ENCODE assay signal across 24 cellular contexts in the genomic region with DNA sequence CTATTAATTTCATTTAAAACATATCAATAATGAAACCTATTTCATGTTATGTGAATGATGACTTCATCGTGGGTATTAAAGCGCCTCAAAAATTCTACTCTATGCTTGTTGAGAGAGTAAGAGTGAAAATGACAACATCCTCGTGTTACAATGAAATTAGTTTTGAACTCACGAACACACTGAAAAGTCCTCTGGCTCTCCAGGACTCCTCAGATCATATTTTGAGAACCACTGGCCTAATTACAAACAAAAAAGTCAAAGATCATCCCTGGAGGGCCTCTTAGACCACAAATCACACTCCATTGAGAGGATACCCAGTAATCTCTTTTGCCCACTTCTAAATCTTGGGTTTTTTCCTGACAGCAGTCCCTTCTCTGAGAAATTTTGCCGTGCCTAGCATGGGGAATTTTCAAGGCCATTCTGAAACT. TPM values are rescaled to one million over a fixed set of nuclear protein-coding genes. Genes with fewer than 3 reads are reported as not detected.
DNase-seq lines count a peak whose midpoint lies in the region; ATAC-seq and TF ChIP-seq lines count a peak whose summit lies in the region.
"Had no signal": no experiment of that assay in that cellular context is flagged by ENCODE, and none has a peak within 500 bp of the region (broad histone marks: within the 10 kb centered on the region; RNA-seq: fewer than 3 reads in every experiment).

No MANE protein-coding gene starts in this region.

- ATAC-seq in GM21367 (IDR thresholded peaks at IDR 0.05; ENCODE audit: unreplicated experiment) = peak; percentile 46
- ATAC-seq in HG03565 (IDR thresholded peaks at IDR 0.05; ENCODE audit: unreplicated experiment) = peak; percentile 61
- ATAC-seq in stimulated activated effector memory CD8-positive, alpha-beta T cell treated with anti-CD3 and anti-CD28 coated beads, Interleukin-12 subunit alpha, Interleukin-12 subunit beta, amount 100 ng/mL, for 72 hours = peak; percentile 49
- ATAC-seq: Right ventricle myocardium inferior; stimulated activated naive CD8-positive, alpha-beta T cell treated with anti-CD3 and anti-CD28 coated beads, Interleukin-15, amount 100 ng/mL, for 72 hours had no signal

- no peaks in the 10 kb centered on the region for H3K27me3 ChIP-seq in dorsolateral prefrontal cortex
- H3K27me3 ChIP-seq: cardiac muscle cell had no signal

- no peaks in the 10 kb centered on the region for H3K9me3 Mint-ChIP-seq in activated T-cell treated with anti-CD3 and anti-CD28 coated beads, Interleukin-2, amount 50 U/mL, for 24 hours
- no peaks in the 10 kb centered on the region for H3K9me3 Mint-ChIP-seq in stimulated activated effector memory CD8-positive, alpha-beta T cell treated with anti-CD3 and anti-CD28 coated beads, Interleukin-12 subunit alpha, Interleukin-12 subunit beta, amount 100 ng/mL, for 72 hours
- no peaks in the 10 kb centered on the region for H3K9me3 Mint-ChIP-seq in activated CD4-positive, alpha-beta memory T cell treated with anti-CD3 and anti-CD28 coated beads, Interleukin-2, amount 10 ng/mL, durations not matched to agents 7 days and 5 days
- H3K9me3 Mint-ChIP-seq: activated CD4-positive, alpha-beta memory T cell treated with anti-CD3 and anti-CD28 coated beads for 36 hours; CD8-positive, alpha-beta memory T cell; stimulated activated naive CD8-positive, alpha-beta T cell treated with anti-CD3 and anti-CD28 coated beads, Interleukin-15, amount 100 ng/mL, for 72 hours; type B pancreatic cell had no signal

- no peak for DNase-seq in activated T-cell treated with anti-CD3 and anti-CD28 coated beads, Interleukin-2, amount 50 U/mL, for 24 hours
- DNase-seq in activated T-cell treated with anti-CD3 and anti-CD28 coated beads, Interleukin-2, amount 50 U/mL, for 48 hours = no peak
- no peak for DNase-seq in stimulated activated effector memory CD8-positive, alpha-beta T cell treated with anti-CD3 and anti-CD28 coated beads, Interleukin-12 subunit alpha, Interleukin-12 subunit beta, amount 100 ng/mL, for 72 hours (ENCODE audit: low spot score in 2 of 2)
- no peak for DNase-seq in activated CD4-positive, alpha-beta memory T cell treated with anti-CD3 and anti-CD28 coated beads, Interleukin-2, amount 10 ng/mL, durations not matched to agents 7 days and 5 days
- no peak for DNase-seq in stimulated activated naive CD4-positive, alpha-beta T cell treated with Interleukin-2 at 50 U/mL for 16 hours (lab: John Stamatoyannopoulos, UW)
- no peak for DNase-seq in dorsolateral prefrontal cortex
- DNase-seq: activated CD4-positive, alpha-beta memory T cell treated with anti-CD3 and anti-CD28 coated beads for 36 hours; activated CD4-positive, CD25-positive, alpha-beta regulatory T cell; activated naive CD4-positive, alpha-beta T cell treated with Interleukin-2 at 50 U/mL for 16 hours; CD8-positive, alpha-beta memory T cell; GDM1; kidney glomerular epithelial cell; NCI-H1694; NCI-H2171 treated with DMSO at 0.1 percent for 48 hours; small intestine; stimulated activated CD4-positive, alpha-beta T cell treated with anti-CD3 and anti-CD28 coated beads, Interleukin-2, amount 100 ng/mL, for 48 hours; stimulated activated naive CD8-positive, alpha-beta T cell treated with anti-CD3 and anti-CD28 coated beads, Interleukin-15, amount 100 ng/mL, for 72 hours had no signal

- POLR2A ChIA-PET in activated CD4-positive, alpha-beta memory T cell treated with anti-CD3 and anti-CD28 coated beads, Interleukin-2, amount 10 ng/mL, durations not matched to agents 7 days and 5 days (lab: Charles Lee) = no interaction called here

- H3K27ac Mint-ChIP-seq in activated T-cell treated with anti-CD3 and anti-CD28 coated beads, Interleukin-2, amount 50 U/mL, for 24 hours = peak overlapping the region; percentile 55
- H3K27ac Mint-ChIP-seq in stimulated activated effector memory CD8-positive, alpha-beta T cell treated with anti-CD3 and anti-CD28 coated beads, Interleukin-12 subunit alpha, Interleukin-12 subunit beta, amount 100 ng/mL, for 72 hours = no peak overlapping the region
- no peak overlapping the region for H3K27ac Mint-ChIP-seq in activated CD4-positive, alpha-beta memory T cell treated with anti-CD3 and anti-CD28 coated beads, Interleukin-2, amount 10 ng/mL, durations not matched to agents 7 days and 5 days
- H3K27ac Mint-ChIP-seq: activated CD4-positive, alpha-beta memory T cell treated with anti-CD3 and anti-CD28 coated beads for 36 hours; CD8-positive, alpha-beta memory T cell; stimulated activated naive CD8-positive, alpha-beta T cell treated with anti-CD3 and anti-CD28 coated beads, Interleukin-15, amount 100 ng/mL, for 72 hours; type B pancreatic cell had no signal

- intact Hi-C loops in dorsolateral prefrontal cortex (cut with DNase I) = no loop called here

- H3K4me3 ChIP-seq in dorsolateral prefrontal cortex = no peak overlapping the region
- H3K4me3 ChIP-seq: cardiac muscle cell had no signal

- TF ChIP-seq CTCF in dorsolateral prefrontal cortex (IDR thresholded peaks at IDR 0.05 in 54 of 56, conservative IDR thresholded peaks at IDR 0.05 in 2 of 56; ENCODE audit: low read depth in 1 of 56, partially characterized antibody in 56 of 56) = no peak

- no peak overlapping the region for H3K4me3 Mint-ChIP-seq in activated T-cell treated with anti-CD3 and anti-CD28 coated beads, Interleukin-2, amount 50 U/mL, for 24 hours
- no peak overlapping the region for H3K4me3 Mint-ChIP-seq in stimulated activated effector memory CD8-positive, alpha-beta T cell treated with anti-CD3 and anti-CD28 coated beads, Interleukin-12 subunit alpha, Interleukin-12 subunit beta, amount 100 ng/mL, for 72 hours
- H3K4me3 Mint-ChIP-seq in activated CD4-positive, alpha-beta memory T cell treated with anti-CD3 and anti-CD28 coated beads, Interleukin-2, amount 10 ng/mL, durations not matched to agents 7 days and 5 days = no peak overlapping the region
- H3K4me3 Mint-ChIP-seq: activated CD4-positive, alpha-beta memory T cell treated with anti-CD3 and anti-CD28 coated beads for 36 hours; stimulated activated naive CD8-positive, alpha-beta T cell treated with anti-CD3 and anti-CD28 coated beads, Interleukin-15, amount 100 ng/mL, for 72 hours; type B pancreatic cell had no signal

- peaks cover 6% of the 10 kb centered on the region for H3K4me1 Mint-ChIP-seq in activated T-cell treated with anti-CD3 and anti-CD28 coated beads, Interleukin-2, amount 50 U/mL, for 24 hours (ENCODE audit: low read depth)
- peaks cover 7% of the 10 kb centered on the region for H3K4me1 Mint-ChIP-seq in stimulated activated effector memory CD8-positive, alpha-beta T cell treated with anti-CD3 and anti-CD28 coated beads, Interleukin-12 subunit alpha, Interleukin-12 subunit beta, amount 100 ng/mL, for 72 hours
- H3K4me1 Mint-ChIP-seq in activated CD4-positive, alpha-beta memory T cell treated with anti-CD3 and anti-CD28 coated beads, Interleukin-2, amount 10 ng/mL, durations not matched to agents 7 days and 5 days = peaks cover 3% of the 10 kb centered on the region

- no peak overlapping the region for H3K27ac ChIP-seq in dorsolateral prefrontal cortex
- H3K27ac ChIP-seq: 22Rv1, cardiac muscle cell, KMS-11 had no signal

- H3K36me3 Mint-ChIP-seq in activated T-cell treated with anti-CD3 and anti-CD28 coated beads, Interleukin-2, amount 50 U/mL, for 24 hours (ENCODE audit: low read depth) = no peaks in the 10 kb centered on the region
- H3K36me3 Mint-ChIP-seq in stimulated activated effector memory CD8-positive, alpha-beta T cell treated with anti-CD3 and anti-CD28 coated beads, Interleukin-12 subunit alpha, Interleukin-12 subunit beta, amount 100 ng/mL, for 72 hours = no peaks in the 10 kb centered on the region
- no peaks in the 10 kb centered on the region for H3K36me3 Mint-ChIP-seq in activated CD4-positive, alpha-beta memory T cell treated with anti-CD3 and anti-CD28 coated beads, Interleukin-2, amount 10 ng/mL, durations not matched to agents 7 days and 5 days (ENCODE audit: low read depth)

- CTCF ChIA-PET in activated CD4-positive, alpha-beta memory T cell treated with anti-CD3 and anti-CD28 coated beads, Interleukin-2, amount 10 ng/mL, durations not matched to agents 7 days and 5 days (lab: Charles Lee) = no interaction called here

- no peaks in the 10 kb centered on the region for H3K27me3 Mint-ChIP-seq in activated T-cell treated with anti-CD3 and anti-CD28 coated beads, Interleukin-2, amount 50 U/mL, for 24 hours
- H3K27me3 Mint-ChIP-seq in activated CD4-positive, alpha-beta memory T cell treated with anti-CD3 and anti-CD28 coated beads, Interleukin-2, amount 10 ng/mL, durations not matched to agents 7 days and 5 days = no peaks in the 10 kb centered on the region
- H3K27me3 Mint-ChIP-seq: activated CD4-positive, alpha-beta memory T cell treated with anti-CD3 and anti-CD28 coated beads for 36 hours; CD8-positive, alpha-beta memory T cell; stimulated activated naive CD8-positive, alpha-beta T cell treated with anti-CD3 and anti-CD28 coated beads, Interleukin-15, amount 100 ng/mL, for 72 hours; type B pancreatic cell had no signal

RNA-seq across cellular contexts. Expression of a gene that starts 19.1 kb away (rescaled TPM):
- 10 to 100 TPM; 22.2 to 22.4 TPM for total RNA-seq in activated CD4-positive, alpha-beta memory T cell treated with anti-CD3 and anti-CD28 coated beads, Interleukin-2, amount 10 ng/mL, durations not matched to agents 7 days and 5 days
- total RNA-seq in dorsolateral prefrontal cortex = 100 to 1,000 TPM in 5 of 120 experiments, 10 to 100 TPM in 115; 54.3 to 118 (median 75.9) TPM
